Comparison of ENCODE assay signal across 9 cellular contexts in genomic region chr5:50966986-50967385, GRCh38.
A peak's percentile ranks its signal among the peaks of the same experiment; 100 is the strongest.
DNase-seq lines count a peak whose midpoint lies in the region; ATAC-seq and TF ChIP-seq lines count a peak whose summit lies in the region.
"Had no signal": no experiment of that assay in that cellular context is flagged by ENCODE, and none has a peak within 500 bp of the region (broad histone marks: within the 10 kb centered on the region; RNA-seq: fewer than 3 reads in every experiment).

No MANE protein-coding gene starts in this region.

- no peak for DNase-seq in CD4-positive, alpha-beta T cell
- DNase-seq in NCI-H146 (lab: John Stamatoyannopoulos, UW) (peak; percentile 48), nephron progenitor cell (no peak), SW 1271 (lab: John Stamatoyannopoulos, UW) (no peak), NCI-H1417 treated with DMSO at 0.1 percent for 48 hours (lab: John Stamatoyannopoulos, UW) (no peak)
- no peak for DNase-seq in effector memory CD4-positive, alpha-beta T cell
- DNase-seq in stimulated activated naive CD4-positive, alpha-beta T cell treated with Interleukin-2 at 50 U/mL for 16 hours (lab: John Stamatoyannopoulos, UW), result no peak

- H3K4me1 ChIP-seq in effector memory CD4-positive, alpha-beta T cell (ENCODE audit: control insufficient read depth, insufficient read depth, low read length, poor library complexity, severe bottlenecking), result peaks cover 35% of the 10 kb centered on the region

- POLR2A ChIA-PET in CD4-positive, alpha-beta T cell (lab: Charles Lee), result no interaction called here

- H3K27me3 ChIP-seq in CD4-positive, alpha-beta T cell (ENCODE audit: control insufficient read depth, insufficient read depth, low read length), result peaks cover 93% of the 10 kb centered on the region
- H3K27me3 ChIP-seq in effector memory CD4-positive, alpha-beta T cell (replicated peaks; ENCODE audit: control insufficient read depth, insufficient read depth, low read length, poor library complexity, severe bottlenecking), result peaks cover 67% of the 10 kb centered on the region

- H3K4me3 ChIP-seq in effector memory CD4-positive, alpha-beta T cell (ENCODE audit: insufficient read depth, low read depth, low read length, poor library complexity, severe bottlenecking), result peak overlapping the region; percentile 49

- H3K27ac Mint-ChIP-seq in CD4-positive, alpha-beta T cell, result no peak overlapping the region
- no peak overlapping the region for H3K27ac Mint-ChIP-seq in nephron progenitor cell

- H3K4me1 Mint-ChIP-seq in CD4-positive, alpha-beta T cell (ENCODE audit: low read depth), result peaks cover 63% of the 10 kb centered on the region
- H3K4me1 Mint-ChIP-seq in nephron progenitor cell, result peaks cover 64% of the 10 kb centered on the region

- no peak overlapping the region for H3K27ac ChIP-seq in CD4-positive, alpha-beta T cell (ENCODE audit: low read depth, low read length)
- no peak overlapping the region for H3K27ac ChIP-seq in effector memory CD4-positive, alpha-beta T cell (ENCODE audit: insufficient read depth, low read length, poor library complexity, severe bottlenecking)
- H3K27ac ChIP-seq: HL-60 had no signal

- ATAC-seq in CD4-positive, alpha-beta T cell (ENCODE audit: poor library complexity), result no peak
- ATAC-seq in GM18498 (IDR thresholded peaks at IDR 0.05; ENCODE audit: unreplicated experiment), result no peak

- intact Hi-C loops in CD4-positive, alpha-beta T cell (cut with DNase I, micrococcal nuclease), result no loop called here

- peaks cover 94% of the 10 kb centered on the region for H3K27me3 Mint-ChIP-seq in CD4-positive, alpha-beta T cell
- peaks cover 95% of the 10 kb centered on the region for H3K27me3 Mint-ChIP-seq in nephron progenitor cell (ENCODE audit: low read depth, poor library complexity)

- H3K9me3 ChIP-seq in CD4-positive, alpha-beta T cell (ENCODE audit: control insufficient read depth, low read length), result no peaks in the 10 kb centered on the region
- H3K9me3 ChIP-seq in effector memory CD4-positive, alpha-beta T cell (ENCODE audit: control insufficient read depth, low read length), result no peaks in the 10 kb centered on the region

- no peak for TF ChIP-seq CTCF in CD4-positive, alpha-beta T cell (IDR thresholded peaks at IDR 0.05)
- TF ChIP-seq CTCF in nephron progenitor cell (IDR thresholded peaks at IDR 0.05), result no peak

- H3K4me3 Mint-ChIP-seq in CD4-positive, alpha-beta T cell, result peak overlapping the region; percentile 78
- H3K4me3 Mint-ChIP-seq in nephron progenitor cell, result peak overlapping the region; percentile 22

- H3K36me3 ChIP-seq in effector memory CD4-positive, alpha-beta T cell (ENCODE audit: control insufficient read depth, insufficient read depth, low read length), result no peaks in the 10 kb centered on the region

- no peaks in the 10 kb centered on the region for H3K36me3 Mint-ChIP-seq in CD4-positive, alpha-beta T cell (ENCODE audit: low read depth)
- no peaks in the 10 kb centered on the region for H3K36me3 Mint-ChIP-seq in nephron progenitor cell (ENCODE audit: low read depth)

- H3K9me3 Mint-ChIP-seq in CD4-positive, alpha-beta T cell, result no peaks in the 10 kb centered on the region
- H3K9me3 Mint-ChIP-seq in nephron progenitor cell, result no peaks in the 10 kb centered on the region

- CTCF ChIA-PET in CD4-positive, alpha-beta T cell (lab: Charles Lee), result no interaction called here
